8 cellular contexts compared by ENCODE assay signal in the genomic region with DNA sequence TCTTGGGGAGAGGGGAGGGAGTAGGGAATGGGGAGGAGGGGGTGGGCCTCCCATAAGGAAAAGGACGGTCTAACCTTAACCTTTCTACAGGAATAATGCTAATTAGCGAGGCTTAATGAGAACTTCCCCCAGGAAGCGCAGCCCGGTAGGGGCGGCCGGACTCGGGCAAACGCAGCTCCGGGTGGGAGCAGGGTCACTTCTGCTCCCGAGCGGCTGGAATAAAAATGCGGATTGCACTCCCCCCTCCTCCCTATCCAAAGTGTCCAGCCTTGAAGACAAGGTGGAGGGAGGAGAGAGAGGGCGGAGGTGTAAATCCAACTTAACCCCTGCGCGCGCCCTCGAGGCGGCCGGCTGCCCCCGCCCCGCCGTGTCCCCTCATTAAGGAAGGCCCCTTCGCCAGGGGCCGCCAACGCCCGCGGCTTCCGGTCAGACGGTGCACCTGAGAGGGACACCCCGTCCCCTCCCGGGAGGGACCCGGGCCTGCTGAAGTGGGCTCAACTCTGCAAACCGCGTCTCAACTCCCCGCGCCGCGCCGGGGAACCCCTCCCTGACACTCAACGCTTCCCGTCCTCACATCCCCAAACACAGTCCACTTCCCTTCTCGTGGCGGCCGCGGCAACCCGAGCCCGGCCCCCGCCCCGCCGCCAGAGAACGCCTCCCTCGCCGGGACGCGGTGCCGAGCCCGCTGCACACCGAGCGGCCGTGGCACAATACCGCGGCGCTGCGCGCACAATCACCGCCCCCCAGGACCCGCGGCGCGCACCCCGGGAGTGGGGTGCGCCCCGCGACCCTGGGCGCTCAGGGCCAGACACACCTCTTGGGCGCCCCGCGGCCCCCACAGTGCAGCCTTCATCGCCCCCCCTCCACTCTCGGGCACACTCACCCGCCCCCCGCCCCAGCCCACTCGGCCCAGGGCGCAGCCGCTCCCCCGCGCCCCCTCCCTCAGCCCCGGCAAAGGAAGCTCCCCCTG.
DNase-seq lines count a peak whose midpoint lies in the region; ATAC-seq and TF ChIP-seq lines count a peak whose summit lies in the region.

No MANE protein-coding gene starts in this region.

- peak overlapping the region; percentile 66 for H2AFZ ChIP-seq in ACC112 (ENCODE audit: low read length, unreplicated experiment)

- H3K36me3 ChIP-seq in ACC112 (ENCODE audit: insufficient read depth, low read length) (no peaks in the 10 kb centered on the region), HAP-1 (replicated peaks) (no peaks in the 10 kb centered on the region), subcutaneous abdominal adipose tissue (ENCODE audit: control insufficient read depth in 5 of 5, insufficient read depth in 5 of 5, low read length in 5 of 5) (no peaks in the 10 kb centered on the region)

- no peak for TF ChIP-seq CTCF in coronary artery (IDR thresholded peaks at IDR 0.05)
- no peak for TF ChIP-seq CTCF in lower leg skin (IDR thresholded peaks at IDR 0.05)

- peaks cover 9% of the 10 kb centered on the region for H3K36me3 Mint-ChIP-seq in T-helper 1 cell treated with Interleukin-12 subunit alpha and Interleukin-12 subunit beta and Interleukin-4 antibody, amounts not matched to agents 30 μg/mL and 1 μg/mL, for 36 hours (ENCODE audit: low read depth)

- H3K9me3 Mint-ChIP-seq in T-helper 1 cell treated with Interleukin-12 subunit alpha and Interleukin-12 subunit beta and Interleukin-4 antibody, amounts not matched to agents 30 μg/mL and 1 μg/mL, for 36 hours = no peaks in the 10 kb centered on the region

- no peaks in the 10 kb centered on the region for H3K9me3 ChIP-seq in HAP-1
- no peaks in the 10 kb centered on the region for H3K9me3 ChIP-seq in subcutaneous abdominal adipose tissue (ENCODE audit: control insufficient read depth in 5 of 5, low read length in 5 of 5)

- H3K4me1 ChIP-seq in ACC112 (ENCODE audit: control insufficient read depth, insufficient read depth, low read length, unreplicated experiment) (peaks cover 5% of the 10 kb centered on the region), HAP-1 (peaks cover 11% of the 10 kb centered on the region; the same call in 1 of the 2 replicates), subcutaneous abdominal adipose tissue (ENCODE audit: control insufficient read depth in 5 of 5, insufficient read depth in 5 of 5, low read length in 5 of 5) (peaks cover 17 to 61% (median 51%) of the 10 kb centered on the region in 5 donors)

- H3K27me3 ChIP-seq in ACC112 (ENCODE audit: insufficient read depth, low read length) = no peaks in the 10 kb centered on the region
- no peaks in the 10 kb centered on the region; the same call in 1 of the 2 replicates for H3K27me3 ChIP-seq in HAP-1 (ENCODE audit: low read depth)
- H3K27me3 ChIP-seq in subcutaneous abdominal adipose tissue (ENCODE audit: control insufficient read depth in 5 of 5, insufficient read depth in 4 of 5, low read length in 5 of 5) = no peaks in the 10 kb centered on the region

- no peak overlapping the region for H3K27ac ChIP-seq in ACC112 (ENCODE audit: low read depth, low read length)
- H3K27ac ChIP-seq in coronary artery = peak overlapping the region; percentile 54 to 83
- peak overlapping the region; percentile 76 for H3K27ac ChIP-seq in subcutaneous abdominal adipose tissue (ENCODE audit: low read depth, low read length)

- no peak for ATAC-seq in GM21526 (IDR thresholded peaks at IDR 0.05; ENCODE audit: low FRiP score, unreplicated experiment)

- H3K79me2 ChIP-seq in ACC112 (ENCODE audit: control insufficient read depth, insufficient read depth, low read length, unreplicated experiment) = no peaks in the 10 kb centered on the region

- intact Hi-C loops in lower leg skin (cut with DNase I; ENCODE audit: low total_unique reads) = no loop called here

- H3K4me3 Mint-ChIP-seq in T-helper 1 cell treated with Interleukin-12 subunit alpha and Interleukin-12 subunit beta and Interleukin-4 antibody, amounts not matched to agents 30 μg/mL and 1 μg/mL, for 36 hours = peak overlapping the region; percentile 67

- no peaks in the 10 kb centered on the region for H3K27me3 Mint-ChIP-seq in T-helper 1 cell treated with Interleukin-12 subunit alpha and Interleukin-12 subunit beta and Interleukin-4 antibody, amounts not matched to agents 30 μg/mL and 1 μg/mL, for 36 hours (ENCODE audit: low read depth)

- peak overlapping the region; percentile 91 for H3K4me3 ChIP-seq in ACC112 (ENCODE audit: low read depth, low read length)
- peak overlapping the region; percentile 48 for H3K4me3 ChIP-seq in HAP-1
- peak overlapping the region; percentile 98 for H3K4me3 ChIP-seq in coronary artery
- peak overlapping the region; percentile 64 for H3K4me3 ChIP-seq in lower leg skin (ENCODE audit: low read depth, poor library complexity, severe bottlenecking)
- H3K4me3 ChIP-seq in subcutaneous abdominal adipose tissue (ENCODE audit: low read depth in 1 of 5, low read length in 5 of 5) = peak overlapping the region; percentile 41 to 75 (median 64)

- no peak for TF ChIP-seq POLR2A in lower leg skin (IDR thresholded peaks at IDR 0.05)

- H3K9ac ChIP-seq in subcutaneous abdominal adipose tissue (ENCODE audit: low read length in 5 of 5) = peak overlapping the region; percentile 58 to 73 (median 62)

- peak; percentile 10 to 59 for DNase-seq in HAP-1 (ENCODE audit: low spot score in 2 of 2)
- no peak for DNase-seq in coronary artery (ENCODE audit: low spot score)
- no peak for DNase-seq in lower leg skin (ENCODE audit: low spot score in 2 of 2)
- no peak for DNase-seq in midbrain (lab: John Stamatoyannopoulos, UW)

- in situ Hi-C loops in HAP-1 (cut with MboI; ENCODE audit: low sequenced_read_pairs) = no loop called here

- 12 to 13% methylated on average over 29 to 53 of the region's 88 CpGs for WGBS in lower leg skin, 2 donors

- H3K4me1 Mint-ChIP-seq in T-helper 1 cell treated with Interleukin-12 subunit alpha and Interleukin-12 subunit beta and Interleukin-4 antibody, amounts not matched to agents 30 μg/mL and 1 μg/mL, for 36 hours (ENCODE audit: low read depth) = peaks cover 16% of the 10 kb centered on the region

- H3K27ac Mint-ChIP-seq in T-helper 1 cell treated with Interleukin-12 subunit alpha and Interleukin-12 subunit beta and Interleukin-4 antibody, amounts not matched to agents 30 μg/mL and 1 μg/mL, for 36 hours = no peak overlapping the region

Comparison
In these comparisons a context has a peak if more than half of its experiments do, and no peak if none do; other contexts are left out.
1. H3K4me3 ChIP-seq: peak in every context shown above with its lines; median percentile 98 in coronary artery; 91 in ACC112; 64 in lower leg skin; 64 in subcutaneous abdominal adipose tissue; 48 in HAP-1.
2. DNase-seq: peak in HAP-1 (2 of 2); none in coronary artery (single experiment), lower leg skin (0 of 2) and midbrain (single experiment).